ENCODE assay signal across 1 cellular context in genomic region chr20:44247131-44247571, GRCh38.
TF ChIP-seq lines count a peak whose summit lies in the region.

TSS of gene GDAP1L1 (plus strand) at chr20:44247308. CDS start at chr20:44247335, 27 bp downstream.

TF ChIP-seq in H1, 55 proteins besides CTCF, POLR2A, EP300 and RAD21 (continued from another document):
- TF ChIP-seq ATF3 (IDR thresholded peaks at IDR 0.05; ENCODE audit: insufficient read depth, low read depth, low read length) (peak; percentile 47; the same call in 1 of the 2 replicates), ZNF274 (IDR thresholded peaks at IDR 0.05; ENCODE audit: borderline replicate concordance, extremely low read depth, low read length) (no peak), EGR1 (IDR thresholded peaks at IDR 0.05; ENCODE audit: borderline replicate concordance, low read depth, low read length) (0 out of 2 replicates have a peak, but pooled peaks have one; percentile 50), KDM1A (IDR thresholded peaks at IDR 0.05; ENCODE audit: borderline replicate concordance, low read length) (no peak), TCF12 (IDR thresholded peaks at IDR 0.05; ENCODE audit: low read depth, low read length) (no peak), NRF1 (IDR thresholded peaks at IDR 0.05; ENCODE audit: low read depth, low read length) (no peak), HDAC2 (IDR thresholded peaks at IDR 0.05; ENCODE audit: borderline replicate concordance in 1 of 2, low read depth in 2 of 2, low read length in 2 of 2) (no peak; a peak in 1 of 4 replicates), TAF7 (optimal IDR thresholded peaks at IDR 0.05; ENCODE audit: borderline replicate concordance, low read depth, low read length) (no peak), NANOG (IDR thresholded peaks at IDR 0.05; ENCODE audit: insufficient read depth, low read depth, low read length, poor library complexity, severe bottlenecking) (no peak), RBBP5 (IDR thresholded peaks at IDR 0.05; ENCODE audit: borderline replicate concordance, low read depth, low read length) (peak; percentile 85), ASH2L (IDR thresholded peaks at IDR 0.05; ENCODE audit: low read length) (peak; percentile 81), EZH2 (IDR thresholded peaks at IDR 0.05; ENCODE audit: low read depth, low read length, severe bottlenecking) (no peak), SP2 (IDR thresholded peaks at IDR 0.05; ENCODE audit: low read length) (no peak), JUN (IDR thresholded peaks at IDR 0.05; ENCODE audit: low read depth, low read length) (no peak), SP1 (IDR thresholded peaks at IDR 0.05; ENCODE audit: low read depth, low read length) (peak; percentile 38; the same call in 1 of the 2 replicates), RNF2 (IDR thresholded peaks at IDR 0.05; ENCODE audit: borderline replicate concordance, low read depth, low read length, missing control alignments, poor library complexity, severe bottlenecking) (no peak), YY1 (IDR thresholded peaks at IDR 0.05; ENCODE audit: low read depth, low read length) (peak; percentile 69; the same call in 1 of the 2 replicates), BCL11A (IDR thresholded peaks at IDR 0.05; ENCODE audit: low read depth in 2 of 2, low read length in 2 of 2) (no peak), BRCA1 (IDR thresholded peaks at IDR 0.05; ENCODE audit: low read depth, low read length) (no peak), SIN3A (conservative IDR thresholded peaks at IDR 0.05 in 1 of 2, IDR thresholded peaks at IDR 0.05 in 1 of 2; ENCODE audit: low read depth in 1 of 2, low read length in 2 of 2) (peak; percentile 73 to 90; a peak in 3 of 4 replicates), TBP (IDR thresholded peaks at IDR 0.05; ENCODE audit: low read depth, low read length) (no peak), CEBPB (IDR thresholded peaks at IDR 0.05; ENCODE audit: low read depth, low read length) (0 out of 2 replicates have a peak, but pooled peaks have one; percentile 2), MAFK (IDR thresholded peaks at IDR 0.05; ENCODE audit: low read depth, low read length) (no peak), SAP30 (IDR thresholded peaks at IDR 0.05; ENCODE audit: insufficient read depth, insufficient replicate concordance, low read length) (peak; percentile 38), SRF (IDR thresholded peaks at IDR 0.05; ENCODE audit: low read depth, low read length) (no peak), KDM4A (IDR thresholded peaks at IDR 0.05; ENCODE audit: low read depth, low read length, severe bottlenecking) (peak; percentile 89), CHD2 (IDR thresholded peaks at IDR 0.05; ENCODE audit: low read length) (no peak), CREB1 (IDR thresholded peaks at IDR 0.05) (no peak), RFX5 (IDR thresholded peaks at IDR 0.05; ENCODE audit: borderline replicate concordance, low read depth, low read length) (no peak), POLR2AphosphoS5 (IDR thresholded peaks at IDR 0.05; ENCODE audit: low read depth, low read length) (no peak), CHD1 (IDR thresholded peaks at IDR 0.05; ENCODE audit: low read depth, low read length) (no peak), RXRA (IDR thresholded peaks at IDR 0.05; ENCODE audit: insufficient read depth, low read depth, low read length) (no peak), HDAC6 (IDR thresholded peaks at IDR 0.05; ENCODE audit: low read depth, low read length) (no peak), SUZ12 (IDR thresholded peaks at IDR 0.05; ENCODE audit: low read length) (no peak), CBX5 (IDR thresholded peaks at IDR 0.05; ENCODE audit: low read depth, low read length) (no peak), POU5F1 (IDR thresholded peaks at IDR 0.05; ENCODE audit: low read depth, low read length) (no peak), GABPA (IDR thresholded peaks at IDR 0.05; ENCODE audit: borderline replicate concordance, insufficient read depth, low read length) (no peak), TEAD4 (IDR thresholded peaks at IDR 0.05; ENCODE audit: low read depth, low read length) (0 out of 2 replicates have a peak, but pooled peaks have one; percentile 17), CHD7 (IDR thresholded peaks at IDR 0.05; ENCODE audit: insufficient replicate concordance, low read length) (no peak)
- TF ChIP-seq, protein P1, sequence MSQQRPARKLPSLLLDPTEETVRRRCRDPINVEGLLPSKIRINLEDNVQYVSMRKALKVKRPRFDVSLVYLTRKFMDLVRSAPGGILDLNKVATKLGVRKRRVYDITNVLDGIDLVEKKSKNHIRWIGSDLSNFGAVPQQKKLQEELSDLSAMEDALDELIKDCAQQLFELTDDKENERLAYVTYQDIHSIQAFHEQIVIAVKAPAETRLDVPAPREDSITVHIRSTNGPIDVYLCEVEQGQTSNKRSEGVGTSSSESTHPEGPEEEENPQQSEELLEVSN (IDR thresholded peaks at IDR 0.05) = no peak
- TF ChIP-seq, protein P2, sequence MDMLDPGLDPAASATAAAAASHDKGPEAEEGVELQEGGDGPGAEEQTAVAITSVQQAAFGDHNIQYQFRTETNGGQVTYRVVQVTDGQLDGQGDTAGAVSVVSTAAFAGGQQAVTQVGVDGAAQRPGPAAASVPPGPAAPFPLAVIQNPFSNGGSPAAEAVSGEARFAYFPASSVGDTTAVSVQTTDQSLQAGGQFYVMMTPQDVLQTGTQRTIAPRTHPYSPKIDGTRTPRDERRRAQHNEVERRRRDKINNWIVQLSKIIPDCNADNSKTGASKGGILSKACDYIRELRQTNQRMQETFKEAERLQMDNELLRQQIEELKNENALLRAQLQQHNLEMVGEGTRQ (IDR thresholded peaks at IDR 0.05; ENCODE audit: low read length) = peak; percentile 62
- TF ChIP-seq, protein P3, sequence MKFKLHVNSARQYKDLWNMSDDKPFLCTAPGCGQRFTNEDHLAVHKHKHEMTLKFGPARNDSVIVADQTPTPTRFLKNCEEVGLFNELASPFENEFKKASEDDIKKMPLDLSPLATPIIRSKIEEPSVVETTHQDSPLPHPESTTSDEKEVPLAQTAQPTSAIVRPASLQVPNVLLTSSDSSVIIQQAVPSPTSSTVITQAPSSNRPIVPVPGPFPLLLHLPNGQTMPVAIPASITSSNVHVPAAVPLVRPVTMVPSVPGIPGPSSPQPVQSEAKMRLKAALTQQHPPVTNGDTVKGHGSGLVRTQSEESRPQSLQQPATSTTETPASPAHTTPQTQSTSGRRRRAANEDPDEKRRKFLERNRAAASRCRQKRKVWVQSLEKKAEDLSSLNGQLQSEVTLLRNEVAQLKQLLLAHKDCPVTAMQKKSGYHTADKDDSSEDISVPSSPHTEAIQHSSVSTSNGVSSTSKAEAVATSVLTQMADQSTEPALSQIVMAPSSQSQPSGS (IDR thresholded peaks at IDR 0.05; ENCODE audit: low read length) = no peak
